ENCODE assay signal across 18 cellular contexts in genomic region chr10:7108141-7108540, GRCh38.
A peak's percentile ranks its signal among the peaks of the same experiment; 100 is the strongest.
DNase-seq lines count a peak whose midpoint lies in the region; ATAC-seq and TF ChIP-seq lines count a peak whose summit lies in the region.
"Had no signal": no experiment of that assay in that cellular context is flagged by ENCODE, and none has a peak within 500 bp of the region (broad histone marks: within the 10 kb centered on the region; RNA-seq: fewer than 3 reads in every experiment).

No MANE protein-coding gene starts in this region.

- no peaks in the 10 kb centered on the region for H3K27me3 Mint-ChIP-seq in activated CD4-positive, alpha-beta T cell treated with anti-CD3 and anti-CD28 coated beads, Interleukin-2, amount 10 ng/mL, durations not matched to agents 24 days and 14 days
- no peaks in the 10 kb centered on the region for H3K27me3 Mint-ChIP-seq in stimulated activated naive CD8-positive, alpha-beta T cell treated with anti-CD3 and anti-CD28 coated beads, Interleukin-15, Interleukin-2, amounts not matched to agents 100 ng/mL and 50 ng/mL, for 24 hours
- no peaks in the 10 kb centered on the region for H3K27me3 Mint-ChIP-seq in stimulated activated naive CD8-positive, alpha-beta T cell treated with anti-CD3 and anti-CD28 coated beads, Interleukin-15, amount 100 ng/mL, for 72 hours
- H3K27me3 Mint-ChIP-seq: CD4-positive, alpha-beta T cell had no signal

- H3K36me3 Mint-ChIP-seq in activated CD4-positive, alpha-beta T cell treated with anti-CD3 and anti-CD28 coated beads, Interleukin-2, amount 10 ng/mL, durations not matched to agents 24 days and 14 days (ENCODE audit: low read depth), result no peaks in the 10 kb centered on the region
- H3K36me3 Mint-ChIP-seq in stimulated activated naive CD8-positive, alpha-beta T cell treated with anti-CD3 and anti-CD28 coated beads, Interleukin-15, Interleukin-2, amounts not matched to agents 100 ng/mL and 50 ng/mL, for 24 hours (ENCODE audit: low read depth), result no peaks in the 10 kb centered on the region
- H3K36me3 Mint-ChIP-seq: CD8-positive, alpha-beta T cell had no signal

- TF ChIP-seq CTCF in spleen (IDR thresholded peaks at IDR 0.05 in 8 of 11, conservative IDR thresholded peaks at IDR 0.05 in 3 of 11), result no peak

- peaks cover 10% of the 10 kb centered on the region for H3K4me1 Mint-ChIP-seq in activated CD4-positive, alpha-beta T cell treated with anti-CD3 and anti-CD28 coated beads, Interleukin-2, amount 10 ng/mL, durations not matched to agents 24 days and 14 days
- peaks cover 20% of the 10 kb centered on the region for H3K4me1 Mint-ChIP-seq in stimulated activated naive CD8-positive, alpha-beta T cell treated with anti-CD3 and anti-CD28 coated beads, Interleukin-15, Interleukin-2, amounts not matched to agents 100 ng/mL and 50 ng/mL, for 24 hours (ENCODE audit: low read depth)
- H3K4me1 Mint-ChIP-seq in stimulated activated naive CD8-positive, alpha-beta T cell treated with anti-CD3 and anti-CD28 coated beads, Interleukin-15, amount 100 ng/mL, for 72 hours, result peaks cover 10% of the 10 kb centered on the region
- H3K4me1 Mint-ChIP-seq: B cell had no signal

- no peak for ATAC-seq in stimulated activated naive CD8-positive, alpha-beta T cell treated with anti-CD3 and anti-CD28 coated beads, Interleukin-15, amount 100 ng/mL, for 72 hours
- no peak for ATAC-seq in HG02973 (IDR thresholded peaks at IDR 0.05; ENCODE audit: unreplicated experiment)
- ATAC-seq: A549; CD8-positive, alpha-beta T cell had no signal

- H3K27ac Mint-ChIP-seq in activated CD4-positive, alpha-beta T cell treated with anti-CD3 and anti-CD28 coated beads, Interleukin-2, amount 10 ng/mL, durations not matched to agents 24 days and 14 days, result peak overlapping the region; percentile 43
- H3K27ac Mint-ChIP-seq in stimulated activated naive CD8-positive, alpha-beta T cell treated with anti-CD3 and anti-CD28 coated beads, Interleukin-15, Interleukin-2, amounts not matched to agents 100 ng/mL and 50 ng/mL, for 24 hours, result peak overlapping the region; percentile 0
- peak overlapping the region in 1 of 2 donors; percentile 28 for H3K27ac Mint-ChIP-seq in stimulated activated naive CD8-positive, alpha-beta T cell treated with anti-CD3 and anti-CD28 coated beads, Interleukin-15, amount 100 ng/mL, for 72 hours
- H3K27ac Mint-ChIP-seq: B cell; CD4-positive, alpha-beta T cell; CD8-positive, alpha-beta T cell had no signal

- no peaks in the 10 kb centered on the region for H3K36me3 ChIP-seq in spleen

- H3K9me3 Mint-ChIP-seq in activated CD4-positive, alpha-beta T cell treated with anti-CD3 and anti-CD28 coated beads, Interleukin-2, amount 10 ng/mL, durations not matched to agents 24 days and 14 days, result peaks cover 16% of the 10 kb centered on the region
- peaks cover 4% of the 10 kb centered on the region for H3K9me3 Mint-ChIP-seq in stimulated activated naive CD8-positive, alpha-beta T cell treated with anti-CD3 and anti-CD28 coated beads, Interleukin-15, Interleukin-2, amounts not matched to agents 100 ng/mL and 50 ng/mL, for 24 hours
- H3K9me3 Mint-ChIP-seq in stimulated activated naive CD8-positive, alpha-beta T cell treated with anti-CD3 and anti-CD28 coated beads, Interleukin-15, amount 100 ng/mL, for 72 hours, result peaks cover 0 to 10% of the 10 kb centered on the region in 2 donors
- H3K9me3 Mint-ChIP-seq: CD4-positive, alpha-beta T cell had no signal

- no peaks in the 10 kb centered on the region for H3K27me3 ChIP-seq in spleen (replicated peaks in 1 of 7)
- H3K27me3 ChIP-seq: BLaER1 treated with 17β-estradiol and CSF1 and Interleukin-3, amounts not matched to agents 10 nM and 100 nM had no signal

- intact Hi-C loops in activated CD4-positive, alpha-beta T cell treated with anti-CD3 and anti-CD28 coated beads, Interleukin-2, amount 10 ng/mL, durations not matched to agents 24 days and 14 days (cut with micrococcal nuclease), result no loop called here
- intact Hi-C loops in spleen (cut with DNase I; ENCODE audit: low total_unique reads), result no loop called here

- H3K4me1 ChIP-seq in spleen, result no peaks in the 10 kb centered on the region
- H3K4me1 ChIP-seq: Caco-2 had no signal

- DNase-seq in activated CD4-positive, alpha-beta T cell treated with anti-CD3 and anti-CD28 coated beads, Interleukin-2, amount 10 ng/mL, durations not matched to agents 24 days and 14 days, result no peak
- no peak for DNase-seq in activated CD4-positive, alpha-beta T cell treated with anti-CD3 and anti-CD28 coated beads, Interleukin-2, amount 50 U/mL, for 1 hour
- DNase-seq in stimulated activated naive CD8-positive, alpha-beta T cell treated with anti-CD3 and anti-CD28 coated beads, Interleukin-15, amount 100 ng/mL, for 72 hours, result no peak
- DNase-seq in spleen, result no peak
- DNase-seq: AML-193; Caco-2; Calu3; CD4-positive, alpha-beta T cell; CD8-positive, alpha-beta T cell; DMS79 treated with DMSO at 0.1 percent for 48 hours; GF-D8 had no signal

- no peak overlapping the region for H3K4me3 Mint-ChIP-seq in activated CD4-positive, alpha-beta T cell treated with anti-CD3 and anti-CD28 coated beads, Interleukin-2, amount 10 ng/mL, durations not matched to agents 24 days and 14 days
- H3K4me3 Mint-ChIP-seq in stimulated activated naive CD8-positive, alpha-beta T cell treated with anti-CD3 and anti-CD28 coated beads, Interleukin-15, Interleukin-2, amounts not matched to agents 100 ng/mL and 50 ng/mL, for 24 hours, result no peak overlapping the region
- no peak overlapping the region for H3K4me3 Mint-ChIP-seq in stimulated activated naive CD8-positive, alpha-beta T cell treated with anti-CD3 and anti-CD28 coated beads, Interleukin-15, amount 100 ng/mL, for 72 hours
- H3K4me3 Mint-ChIP-seq: B cell; CD4-positive, alpha-beta T cell; CD8-positive, alpha-beta T cell had no signal

- peak overlapping the region in 7 of 8 donors; percentile 17 to 78 (median 53) for H3K27ac ChIP-seq in spleen
- H3K27ac ChIP-seq: 22Rv1; A549; BLaER1 treated with 17β-estradiol and CSF1 and Interleukin-3, amounts not matched to agents 10 nM and 100 nM; C4-2B had no signal

- peaks cover 0 to 13% (median 3%) of the 10 kb centered on the region in 8 donors for H3K9me3 ChIP-seq in spleen
- H3K9me3 ChIP-seq: A549, Caco-2 had no signal

- no peak overlapping the region for H3K4me3 ChIP-seq in spleen
- H3K4me3 ChIP-seq: A549; BLaER1 treated with 17β-estradiol and CSF1 and Interleukin-3, amounts not matched to agents 10 nM and 100 nM had no signal

- 93 to 97% (median 95%) methylated on average over 3 of the region's 3 CpGs for WGBS in spleen, 5 donors

- no peak for TF ChIP-seq POLR2A in spleen (IDR thresholded peaks at IDR 0.05)
